16 cellular contexts compared by ENCODE assay signal in the genomic region with DNA sequence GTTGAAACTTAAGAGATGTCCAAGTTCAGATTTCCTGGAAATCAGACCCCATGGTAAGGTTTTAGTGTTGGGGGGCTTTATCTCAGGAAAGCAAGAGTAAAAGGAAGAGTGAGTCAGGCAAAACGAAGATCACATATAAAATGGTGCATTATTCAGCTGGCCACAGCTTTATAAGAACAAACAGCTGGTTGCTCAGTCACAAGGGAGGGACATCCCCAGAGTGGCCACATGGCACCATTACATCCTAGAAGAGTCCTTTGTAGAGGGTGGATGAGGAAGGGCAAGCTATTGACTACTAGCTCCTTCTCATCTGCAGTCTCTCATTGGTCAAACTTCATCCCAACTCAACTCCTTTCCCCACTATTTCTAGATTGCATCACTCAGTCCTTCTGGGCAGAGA.
"Had no signal": no experiment of that assay in that cellular context is flagged by ENCODE, and none has a peak within 500 bp of the region (broad histone marks: within the 10 kb centered on the region; RNA-seq: fewer than 3 reads in every experiment).

No MANE protein-coding gene starts in this region.

- H3K27ac ChIP-seq: coronary artery, heart left ventricle, neutrophil, right atrium auricular region, tibial artery, upper lobe of right lung, vagina had no signal

- H3K9me3 ChIP-seq: neutrophil, upper lobe of right lung, vagina had no signal

- FAIRE-seq: frontal cortex had no signal

- H3K36me3 ChIP-seq: heart left ventricle, neutrophil, right atrium auricular region, tibial artery, upper lobe of right lung, vagina had no signal

- H3K27me3 ChIP-seq: heart left ventricle, neutrophil, right atrium auricular region, tibial artery, upper lobe of right lung, vagina had no signal

- H3K4me3 ChIP-seq: coronary artery, heart left ventricle, right atrium auricular region, tibial artery, upper lobe of right lung, vagina had no signal

- H3K4me1 ChIP-seq: right atrium auricular region, tibial artery, upper lobe of right lung, vagina had no signal

- DNase-seq: effector CD4-positive, alpha-beta T cell; endodermal cell; heart left ventricle; hippocampal formation; kidney glomerular epithelial cell; mesendoderm; naive thymus-derived CD8-positive, alpha-beta T cell; stimulated activated CD4-positive, alpha-beta T cell treated with anti-CD3 and anti-CD28 coated beads, Interleukin-4, amount 100 ng/mL, for 1 hour; stimulated activated CD8-positive, alpha-beta memory T cell treated with anti-CD3 and anti-CD28 coated beads, Interleukin-4, amount 100 ng/mL, for 48 hours; tibial artery; upper lobe of right lung had no signal
